In the genomic region with DNA sequence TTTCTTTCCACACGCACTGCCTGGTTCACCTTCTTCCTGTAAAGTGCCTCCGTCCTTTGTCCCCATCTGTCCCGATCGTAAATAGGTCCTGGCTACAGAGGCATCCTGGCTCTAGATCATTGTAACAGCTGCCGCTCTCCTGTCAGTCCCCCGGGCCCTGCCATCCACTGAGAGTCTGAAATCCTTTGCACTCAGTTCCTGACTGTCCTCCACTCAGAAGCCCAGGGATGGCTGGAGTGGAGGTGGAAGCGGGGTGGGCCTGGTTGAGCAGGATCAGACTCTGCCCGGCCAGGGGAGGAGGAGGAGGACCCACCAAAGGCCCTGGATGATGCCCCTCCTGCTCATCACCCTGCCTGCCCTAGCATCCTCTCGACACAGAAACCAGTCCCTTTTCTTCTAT, we compare ENCODE assay signal across 18 cellular contexts. TPM values are rescaled to one million over a fixed set of nuclear protein-coding genes. Genes with fewer than 3 reads are reported as not detected.
A peak's percentile ranks its signal among the peaks of the same experiment; 100 is the strongest.
DNase-seq lines count a peak whose midpoint lies in the region; ATAC-seq and TF ChIP-seq lines count a peak whose summit lies in the region.
"Had no signal": no experiment of that assay in that cellular context is flagged by ENCODE, and none has a peak within 500 bp of the region (broad histone marks: within the 10 kb centered on the region; RNA-seq: fewer than 3 reads in every experiment).

No MANE protein-coding gene starts in this region.

- H3K9me3 Mint-ChIP-seq in osteocyte (ENCODE audit: unreplicated experiment): no peaks in the 10 kb centered on the region

- no peaks in the 10 kb centered on the region for H3K4me1 Mint-ChIP-seq in osteocyte (ENCODE audit: unreplicated experiment)

- no peak overlapping the region for H3K4me3 ChIP-seq in WERI-Rb-1 (ENCODE audit: low read depth, low read length)

- TF ChIP-seq CTCF in WERI-Rb-1 (IDR thresholded peaks at IDR 0.05; ENCODE audit: low read depth, low read length) (no peak), osteocyte (IDR thresholded peaks at IDR 0.05) (no peak)

- H3K36me3 Mint-ChIP-seq in osteocyte (ENCODE audit: unreplicated experiment): peaks cover 53% of the 10 kb centered on the region

- intact Hi-C loops in sciatic nerve (cut with DNase I): no loop called here

- H3K27me3 ChIP-seq in WERI-Rb-1 (ENCODE audit: insufficient read depth, low read depth, severe bottlenecking): no peaks in the 10 kb centered on the region

- H3K27ac Mint-ChIP-seq in osteocyte (ENCODE audit: unreplicated experiment): no peak overlapping the region
- H3K27ac Mint-ChIP-seq: CD4-positive, CD25-positive, alpha-beta regulatory T cell had no signal

- H3K9me3 ChIP-seq in WERI-Rb-1 (ENCODE audit: severe bottlenecking): no peaks in the 10 kb centered on the region

- ATAC-seq in sciatic nerve: no peak
- ATAC-seq: HCT116, Panc1 had no signal

- in situ Hi-C loops in G401 (cut with HindIII; ENCODE audit: low sequenced_read_pairs): no loop called here

- H3K36me3 ChIP-seq in WERI-Rb-1: peaks cover 65% of the 10 kb centered on the region

- H3K27me3 Mint-ChIP-seq in osteocyte (ENCODE audit: unreplicated experiment): no peaks in the 10 kb centered on the region
- H3K27me3 Mint-ChIP-seq: CD4-positive, CD25-positive, alpha-beta regulatory T cell had no signal

- DNase-seq in G401 (ENCODE audit: low spot score) (peak; percentile 12), WERI-Rb-1 (peak; percentile 32), islet precursor cell (peak; percentile 27), osteocyte (ENCODE audit: extremely low spot score, unreplicated experiment) (peak; percentile 78), sciatic nerve (ENCODE audit: low spot score) (no peak), NCI-H1105 (lab: John Stamatoyannopoulos, UW) (no peak), NCI-H187 (lab: John Stamatoyannopoulos, UW) (no peak)
- DNase-seq: CD4-positive, CD25-positive, alpha-beta regulatory T cell; EL; KG1; NCI-H1092; NCI-H2107; NCI-H2227 treated with DMSO at 0.1 percent for 48 hours; NCI-H510A; NCI-H748 treated with DMSO at 0.1 percent for 48 hours; SIG-M5 had no signal

- H3K4me3 Mint-ChIP-seq in osteocyte (ENCODE audit: unreplicated experiment): no peak overlapping the region
- H3K4me3 Mint-ChIP-seq: CD4-positive, CD25-positive, alpha-beta regulatory T cell had no signal

- H3K27ac ChIP-seq in WERI-Rb-1: no peak overlapping the region; the same call in 1 of the 2 replicates

RNA-seq across cellular contexts. Expression of a gene that starts 29.8 kb away (rescaled TPM):
- 32.4 and 38.7 TPM in 2 replicates for total RNA-seq in G401 (2014; rRNA removed; shearing (Covaris generic))
- total RNA-seq in osteocyte (66.6 and 68.0 TPM in 2 replicates), sciatic nerve (59.6 TPM)

RNA-seq across cellular contexts. Expression of a gene that starts 29.9 kb away (rescaled TPM):
- 14.1 and 14.9 TPM in 2 replicates for total RNA-seq in G401 (2014; rRNA removed; shearing (Covaris generic))
- total RNA-seq in osteocyte: 23.7 and 26.3 TPM in 2 replicates
- total RNA-seq in sciatic nerve: 39.1 TPM

RNA-seq across cellular contexts. Expression of a gene that starts 47.3 kb away (rescaled TPM):
- total RNA-seq in G401 (2014; rRNA removed; shearing (Covaris generic)): 5.4 and 17.9 TPM in 2 replicates
- total RNA-seq in osteocyte: not detected in 2 replicates
- not detected for total RNA-seq in sciatic nerve
- total RNA-seq: CD4-positive, CD25-positive, alpha-beta regulatory T cell had no signal

Comparison
In these comparisons a context has a peak if more than half of its experiments do, and no peak if none do; other contexts are left out.
1. DNase-seq: peak in G401 (single experiment), WERI-Rb-1 (single experiment), islet precursor cell (single experiment) and osteocyte (single experiment); none in sciatic nerve (single experiment), NCI-H1105 (single experiment) and NCI-H187 (0 of 2).